ENCODE assay signal across 1 cellular context in genomic region chr3:164113406-164114332, GRCh38.
TF ChIP-seq lines count a peak whose summit lies in the region.

No MANE protein-coding gene starts in this region.

TF ChIP-seq in GM23338, 12 proteins besides CTCF, POLR2A, EP300 and RAD21 (continued from another document):
- TF ChIP-seq ZNF462 (CRISPR knock-in tag; IDR thresholded peaks at IDR 0.05) (no peak), CREB1 (CRISPR knock-in tag; IDR thresholded peaks at IDR 0.05; ENCODE audit: low read depth) (no peak), ZNF331 (CRISPR knock-in tag; IDR thresholded peaks at IDR 0.05; ENCODE audit: low read depth) (no peak), JUNB (IDR thresholded peaks at IDR 0.05; ENCODE audit: unreplicated experiment) (no peak), POLR2AphosphoS5 (IDR thresholded peaks at IDR 0.05; ENCODE audit: low read depth) (no peak), EZH2 (IDR thresholded peaks at IDR 0.05; ENCODE audit: low read depth, unreplicated experiment) (no peak), ZNF114 (CRISPR knock-in tag; IDR thresholded peaks at IDR 0.05) (no peak)
